In the genomic region with DNA sequence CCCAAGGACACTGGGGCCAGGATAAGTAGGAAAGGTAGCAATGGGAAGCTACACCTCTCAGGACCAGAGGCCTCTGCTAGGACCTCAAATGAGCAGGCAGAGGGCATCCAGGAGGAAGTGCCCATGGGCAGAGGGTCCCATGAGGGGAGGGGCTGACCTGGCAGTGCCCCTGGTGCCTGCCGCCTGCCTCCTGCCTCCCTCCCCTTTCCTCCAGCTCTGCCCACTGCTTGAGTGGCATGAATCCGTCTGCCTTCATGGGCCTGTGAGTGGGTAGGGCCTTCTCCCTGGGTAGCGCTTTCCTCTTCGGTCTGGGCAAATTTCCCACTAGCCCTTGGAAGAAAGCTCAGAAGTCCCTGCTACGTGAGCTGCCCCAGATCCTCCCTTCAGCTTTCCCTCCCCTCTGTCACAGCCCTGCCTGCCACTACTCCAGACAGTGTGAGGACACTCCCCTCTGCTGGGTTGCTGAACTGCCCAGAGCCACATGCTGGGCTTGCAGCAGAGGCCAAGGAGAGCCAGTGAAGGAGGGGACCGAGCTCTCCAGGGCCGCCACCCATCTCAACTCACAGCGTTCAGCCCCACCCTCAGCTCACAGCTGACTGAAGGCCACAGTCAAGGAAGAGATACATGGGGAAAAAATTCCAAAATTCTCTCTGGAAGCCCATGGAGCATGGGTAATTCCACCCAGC, we compare ENCODE assay signal across 1 cellular context.
TF ChIP-seq lines count a peak whose summit lies in the region.

No MANE protein-coding gene starts in this region.

TF ChIP-seq in GM12878, 131 proteins besides CTCF, POLR2A, EP300 and RAD21 (continued from another document):
- TF ChIP-seq, protein P1, sequence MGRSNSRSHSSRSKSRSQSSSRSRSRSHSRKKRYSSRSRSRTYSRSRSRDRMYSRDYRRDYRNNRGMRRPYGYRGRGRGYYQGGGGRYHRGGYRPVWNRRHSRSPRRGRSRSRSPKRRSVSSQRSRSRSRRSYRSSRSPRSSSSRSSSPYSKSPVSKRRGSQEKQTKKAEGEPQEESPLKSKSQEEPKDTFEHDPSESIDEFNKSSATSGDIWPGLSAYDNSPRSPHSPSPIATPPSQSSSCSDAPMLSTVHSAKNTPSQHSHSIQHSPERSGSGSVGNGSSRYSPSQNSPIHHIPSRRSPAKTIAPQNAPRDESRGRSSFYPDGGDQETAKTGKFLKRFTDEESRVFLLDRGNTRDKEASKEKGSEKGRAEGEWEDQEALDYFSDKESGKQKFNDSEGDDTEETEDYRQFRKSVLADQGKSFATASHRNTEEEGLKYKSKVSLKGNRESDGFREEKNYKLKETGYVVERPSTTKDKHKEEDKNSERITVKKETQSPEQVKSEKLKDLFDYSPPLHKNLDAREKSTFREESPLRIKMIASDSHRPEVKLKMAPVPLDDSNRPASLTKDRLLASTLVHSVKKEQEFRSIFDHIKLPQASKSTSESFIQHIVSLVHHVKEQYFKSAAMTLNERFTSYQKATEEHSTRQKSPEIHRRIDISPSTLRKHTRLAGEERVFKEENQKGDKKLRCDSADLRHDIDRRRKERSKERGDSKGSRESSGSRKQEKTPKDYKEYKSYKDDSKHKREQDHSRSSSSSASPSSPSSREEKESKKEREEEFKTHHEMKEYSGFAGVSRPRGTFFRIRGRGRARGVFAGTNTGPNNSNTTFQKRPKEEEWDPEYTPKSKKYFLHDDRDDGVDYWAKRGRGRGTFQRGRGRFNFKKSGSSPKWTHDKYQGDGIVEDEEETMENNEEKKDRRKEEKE (IDR thresholded peaks at IDR 0.05): no peak
- no peak for TF ChIP-seq HSF1 (IDR thresholded peaks at IDR 0.05; ENCODE audit: low read depth, low read length)
